Comparison of ENCODE assay signal across 1 cellular context in the genomic region with DNA sequence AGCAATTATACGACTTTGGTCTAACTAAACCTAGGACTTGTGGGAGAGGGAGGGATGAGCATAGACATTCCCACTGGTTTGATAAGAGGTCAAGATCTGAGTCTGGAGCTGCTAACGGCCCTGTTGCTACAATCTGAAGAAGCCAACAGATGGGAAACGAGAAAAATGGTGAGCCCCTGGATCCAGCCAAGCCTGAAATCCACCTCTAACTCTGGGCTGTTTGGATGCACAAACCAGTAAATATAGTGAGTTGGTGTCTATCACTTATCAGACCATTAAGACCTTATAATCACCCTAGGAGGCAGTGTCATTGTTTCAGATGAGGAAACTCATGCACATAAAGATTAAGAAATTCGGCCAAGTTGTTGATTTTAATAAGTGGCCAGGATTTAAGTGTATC.
TF ChIP-seq lines count a peak whose summit lies in the region.

No MANE protein-coding gene starts in this region.

TF ChIP-seq in HepG2, 621 proteins besides CTCF, POLR2A, EP300 and RAD21 (continued from another document):
- no peak for TF ChIP-seq ATF7-NPFF (CRISPR knock-in tag; IDR thresholded peaks at IDR 0.05; ENCODE audit: low read depth)
- no peak for TF ChIP-seq ZNF605 (CRISPR knock-in tag; IDR thresholded peaks at IDR 0.05)
- TF ChIP-seq ZNF367 (CRISPR knock-in tag; IDR thresholded peaks at IDR 0.05; ENCODE audit: borderline replicate concordance), result no peak
